Comparison of ENCODE assay signal across 21 cellular contexts in genomic region chr12:106085213-106085612, GRCh38. TPM values are rescaled to one million over a fixed set of nuclear protein-coding genes. Genes with fewer than 3 reads are reported as not detected.
A peak's percentile ranks its signal among the peaks of the same experiment; 100 is the strongest.
DNase-seq lines count a peak whose midpoint lies in the region; FAIRE-seq and TF ChIP-seq lines count a peak whose summit lies in the region.
"Had no signal": no experiment of that assay in that cellular context is flagged by ENCODE, and none has a peak within 500 bp of the region (broad histone marks: within the 10 kb centered on the region; RNA-seq: fewer than 3 reads in every experiment).

No MANE protein-coding gene starts in this region.

- H3K4me1 ChIP-seq in astrocyte (ENCODE audit: insufficient read depth, low read length) (peaks cover 58% of the 10 kb centered on the region), BE2C (no peaks in the 10 kb centered on the region), Karpas-422 (ENCODE audit: low read length) (no peaks in the 10 kb centered on the region)

- TF ChIP-seq CTCF in HFFc6 (IDR thresholded peaks at IDR 0.05) (no peak), astrocyte (IDR thresholded peaks at IDR 0.05; ENCODE audit: insufficient read depth, low read depth, low read length) (no peak), BE2C (IDR thresholded peaks at IDR 0.05; ENCODE audit: low read depth, low read length) (no peak)

- H3K27me3 Mint-ChIP-seq in HFFc6 (ENCODE audit: insufficient read depth) (no peaks in the 10 kb centered on the region; the same call in none of the 2 replicates), astrocyte (ENCODE audit: low read depth, unreplicated experiment) (no peaks in the 10 kb centered on the region)

- H2AFZ ChIP-seq in astrocyte (ENCODE audit: low read depth, low read length) = no peak overlapping the region
- H2AFZ ChIP-seq in Karpas-422 (ENCODE audit: low read length) = no peak overlapping the region

- no peak overlapping the region for H3K4me3 ChIP-seq in astrocyte (ENCODE audit: insufficient read depth, low read depth, low read length)
- H3K4me3 ChIP-seq in BE2C (ENCODE audit: low read depth, low read length) = no peak overlapping the region
- H3K4me3 ChIP-seq in Karpas-422 (ENCODE audit: low read length) = no peak overlapping the region
- H3K4me3 ChIP-seq: breast epithelium, esophagus squamous epithelium, left ventricle myocardium inferior, right lobe of liver had no signal

- H3K36me3 Mint-ChIP-seq in HFFc6 (ENCODE audit: low read depth) = peaks cover 38% of the 10 kb centered on the region
- peaks cover 52% of the 10 kb centered on the region for H3K36me3 Mint-ChIP-seq in astrocyte (ENCODE audit: low read depth, unreplicated experiment)
- H3K36me3 Mint-ChIP-seq: CD14-positive monocyte had no signal

- H3K4me3 Mint-ChIP-seq in HFFc6 (no peak overlapping the region), astrocyte (ENCODE audit: unreplicated experiment) (no peak overlapping the region)
- H3K4me3 Mint-ChIP-seq: activated T-cell treated with anti-CD3 and anti-CD28 coated beads, Interleukin-2, amount 50 U/mL, for 24 hours; CD14-positive monocyte; mesothelial cell of epicardium; nephron had no signal

- peak overlapping the region; percentile 97 for H3K27ac ChIP-seq in astrocyte (ENCODE audit: low read depth, low read length)
- peak overlapping the region; percentile 96 for H3K27ac ChIP-seq in layer of hippocampus (ENCODE audit: low read depth, low read length)
- H3K27ac ChIP-seq in Karpas-422 (ENCODE audit: low read length) = no peak overlapping the region

- DNase-seq in HFFc6 (no peak), astrocyte (ENCODE audit: low read depth) (no peak), superior temporal gyrus (ENCODE audit: extremely low spot score) (peak; percentile 55), BE2C (no peak), NCI-H524 (lab: John Stamatoyannopoulos, UW) (no peak), Karpas-422 (no peak)
- DNase-seq: activated T-cell treated with anti-CD3 and anti-CD28 coated beads, Interleukin-2, amount 50 U/mL, for 24 hours; cortex of kidney; EL; esophagus squamous epithelium; left ventricle myocardium inferior; NCI-H1105; NCI-H1930; NCI-H2227 treated with DMSO at 0.1 percent for 48 hours; NCI-H774; right lobe of liver had no signal

- no peaks in the 10 kb centered on the region for H3K27me3 ChIP-seq in astrocyte (ENCODE audit: insufficient read depth, low read length)
- H3K27me3 ChIP-seq in layer of hippocampus (ENCODE audit: control insufficient read depth, insufficient read depth, low read length) = no peaks in the 10 kb centered on the region
- peaks cover 4% of the 10 kb centered on the region; the same call in 1 of the 2 replicates for H3K27me3 ChIP-seq in BE2C
- H3K27me3 ChIP-seq in Karpas-422 (ENCODE audit: low read length) = 0 out of 2 replicates have a peak, but pooled peaks cover under 1% of the 10 kb centered on the region
- H3K27me3 ChIP-seq: breast epithelium, esophagus squamous epithelium, right lobe of liver had no signal

- FAIRE-seq in astrocyte (lab: Jason Lieb, UNC) = peak; percentile 5

- peaks cover 47% of the 10 kb centered on the region for H3K79me2 ChIP-seq in astrocyte (ENCODE audit: insufficient read depth, low read length)
- no peaks in the 10 kb centered on the region for H3K79me2 ChIP-seq in Karpas-422 (ENCODE audit: low read length)

- H3K4me2 ChIP-seq in astrocyte (ENCODE audit: low read length) = peak overlapping the region; percentile 75
- H3K4me2 ChIP-seq in Karpas-422 (ENCODE audit: low read depth, low read length, poor library complexity, severe bottlenecking) = no peak overlapping the region

- H3K9me2 ChIP-seq in Karpas-422 (replicated peaks; ENCODE audit: insufficient read depth, low read length) = no peaks in the 10 kb centered on the region

- H3K9ac ChIP-seq in astrocyte (ENCODE audit: low read length) = peak overlapping the region; percentile 87
- H3K9ac ChIP-seq in Karpas-422 (ENCODE audit: low read length) = no peak overlapping the region

- H3K36me3 ChIP-seq in astrocyte (ENCODE audit: insufficient read depth, low read length) = peaks cover 5% of the 10 kb centered on the region
- H3K36me3 ChIP-seq in BE2C = no peaks in the 10 kb centered on the region
- no peaks in the 10 kb centered on the region for H3K36me3 ChIP-seq in Karpas-422 (ENCODE audit: insufficient read depth, low read length)
- H3K36me3 ChIP-seq: breast epithelium, right lobe of liver had no signal

- no peaks in the 10 kb centered on the region for H3K9me3 Mint-ChIP-seq in HFFc6
- peaks cover 2% of the 10 kb centered on the region for H3K9me3 Mint-ChIP-seq in astrocyte (ENCODE audit: unreplicated experiment)
- H3K9me3 Mint-ChIP-seq: activated T-cell treated with anti-CD3 and anti-CD28 coated beads, Interleukin-2, amount 50 U/mL, for 24 hours; mesothelial cell of epicardium; nephron had no signal

- H3K4me1 Mint-ChIP-seq in HFFc6 (ENCODE audit: low read depth) = peaks cover 76% of the 10 kb centered on the region
- H3K4me1 Mint-ChIP-seq in astrocyte (ENCODE audit: low read depth, unreplicated experiment) = peaks cover 68% of the 10 kb centered on the region
- H3K4me1 Mint-ChIP-seq: CD14-positive monocyte had no signal

- H3K9me3 ChIP-seq in astrocyte (ENCODE audit: insufficient read depth, low read depth, low read length) (no peaks in the 10 kb centered on the region), BE2C (no peaks in the 10 kb centered on the region), Karpas-422 (ENCODE audit: low read length) (no peaks in the 10 kb centered on the region)
- H3K9me3 ChIP-seq: breast epithelium, esophagus squamous epithelium, left ventricle myocardium inferior, right lobe of liver had no signal

- H3K27ac Mint-ChIP-seq in HFFc6 = peak overlapping the region; percentile 92; the same call in 1 of the 2 replicates
- peak overlapping the region; percentile 99 for H3K27ac Mint-ChIP-seq in astrocyte (ENCODE audit: unreplicated experiment)
- H3K27ac Mint-ChIP-seq: activated T-cell treated with anti-CD3 and anti-CD28 coated beads, Interleukin-2, amount 50 U/mL, for 24 hours; CD14-positive monocyte had no signal

- H4K20me1 ChIP-seq in astrocyte (ENCODE audit: insufficient read depth, low read length) (no peaks in the 10 kb centered on the region), Karpas-422 (ENCODE audit: insufficient read depth, low read depth, low read length) (no peaks in the 10 kb centered on the region)

RNA-seq across cellular contexts. Expression of gene NUAK1, which starts 53.5 kb away (rescaled TPM):
- total RNA-seq in HFFc6 (2021; fragmentation: NEBNext Ultra II Directional; extraction: Animal tissue kit (Norgen Biotek cat#: 25700)) = 10 to 100 TPM; 11.0 to 37.3 (median 14.1) TPM
- total RNA-seq in astrocyte = 94.0 and 96.1 TPM in 2 replicates
- polyA plus RNA-seq in BE2C (2012; ENCODE audit: insufficient read depth, insufficient read length, low read depth) = 0.94 TPM
- total RNA-seq in Karpas-422 (2014; rRNA removed; shearing (Covaris generic); ENCODE audit: low replicate concordance) = not detected in 2 replicates
- polyA plus RNA-seq: CD14-positive monocyte had no signal

Comparison
In these comparisons a context has a peak if more than half of its experiments do, and no peak if none do; other contexts are left out.
1. RNA of gene NUAK1, which starts 53.5 kb away (total RNA-seq): 94.0 to 96.1 TPM in astrocyte and 11.0 to 37.3 TPM in HFFc6; not detected in Karpas-422; every median in the first group is over 10 times any median in the second.